Comparison of ENCODE assay signal across 17 cellular contexts in the genomic region with DNA sequence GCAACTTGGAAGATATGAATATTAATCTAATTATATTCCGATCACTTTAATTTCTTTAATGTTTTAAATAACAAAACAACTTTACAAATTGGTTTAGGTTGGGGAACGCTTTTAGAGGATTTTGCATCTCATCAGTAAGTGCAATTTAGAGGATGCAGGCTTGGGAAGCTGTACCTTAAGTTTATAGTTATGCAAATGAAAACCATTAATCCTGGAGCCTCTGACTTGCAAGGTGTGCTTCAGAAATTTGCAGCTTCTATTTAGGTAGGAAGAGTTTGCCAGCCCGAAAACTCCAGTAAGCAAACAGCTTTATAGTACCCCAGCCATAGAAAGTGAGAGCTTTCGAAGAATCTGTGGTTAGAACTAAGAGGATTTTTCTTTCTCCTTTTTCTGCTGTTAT.
DNase-seq lines count a peak whose midpoint lies in the region; ATAC-seq and TF ChIP-seq lines count a peak whose summit lies in the region.
"Had no signal": no experiment of that assay in that cellular context is flagged by ENCODE, and none has a peak within 500 bp of the region (broad histone marks: within the 10 kb centered on the region; RNA-seq: fewer than 3 reads in every experiment).

No MANE protein-coding gene starts in this region.

- TF ChIP-seq CTCF in GM23338 (conservative IDR thresholded peaks at IDR 0.05; ENCODE audit: low read depth in 2 of 2) (no peak), WTC11 (IDR thresholded peaks at IDR 0.05) (no peak), neural progenitor cell (IDR thresholded peaks at IDR 0.05) (no peak)

- peaks cover 6% of the 10 kb centered on the region; the same call in 1 of the 2 replicates for H3K9me2 ChIP-seq in GM23338 (ENCODE audit: insufficient read depth)

- H3K4me3 ChIP-seq in GM23338 = peak overlapping the region; percentile 11; the same call in 1 of the 2 replicates
- no peak overlapping the region for H3K4me3 ChIP-seq in neural progenitor cell
- H3K4me3 ChIP-seq: BLaER1, Peyer's patch had no signal

- H3K9me3 ChIP-seq in neural progenitor cell (ENCODE audit: low read depth) = no peaks in the 10 kb centered on the region
- H3K9me3 ChIP-seq: Peyer's patch had no signal

- H3K9me3 Mint-ChIP-seq in GM23338 (peaks cover 28% of the 10 kb centered on the region; the same call in 2 of the 3 replicates), WTC11 (peaks cover 22% of the 10 kb centered on the region), neural progenitor cell (peaks cover 5% of the 10 kb centered on the region)

- H3K79me2 ChIP-seq in GM23338 (replicated peaks; ENCODE audit: insufficient read depth) (no peaks in the 10 kb centered on the region), neural progenitor cell (ENCODE audit: low read depth) (no peaks in the 10 kb centered on the region)

- H3K4me2 ChIP-seq in GM23338 = peak overlapping the region; percentile 63
- H3K4me2 ChIP-seq in neural progenitor cell = peak overlapping the region; percentile 27
- H3K4me2 ChIP-seq: BLaER1, KMS-11 had no signal

- peaks cover 27% of the 10 kb centered on the region for H3K4me1 ChIP-seq in GM23338 (ENCODE audit: insufficient read depth)
- H3K4me1 ChIP-seq in neural progenitor cell = peaks cover 25% of the 10 kb centered on the region
- H3K4me1 ChIP-seq: BLaER1 had no signal

- H3K36me3 ChIP-seq in GM23338 (ENCODE audit: insufficient read depth) = no peaks in the 10 kb centered on the region
- H3K36me3 ChIP-seq in neural progenitor cell = no peaks in the 10 kb centered on the region
- H3K36me3 ChIP-seq: BLaER1, Peyer's patch had no signal

- H3F3A ChIP-seq in GM23338 (replicated peaks; ENCODE audit: low read depth) (peaks cover 8% of the 10 kb centered on the region; the same call in 1 of the 2 replicates), neural progenitor cell (ENCODE audit: low read depth) (no peaks in the 10 kb centered on the region)

- peak overlapping the region; percentile 65 for H3K27ac ChIP-seq in GM23338 (ENCODE audit: low read depth)
- no peak overlapping the region for H3K27ac ChIP-seq in neural progenitor cell
- H3K27ac ChIP-seq: BLaER1, KMS-11, Peyer's patch had no signal

- POLR2A ChIA-PET in WTC11 (lab: Charles Lee) = interaction anchor here (0.5 kb wide), 1 partner anchor 32 kb away, joined by 3 read pairs; no protein-coding TSS in a partner anchor

- H4K20me1 ChIP-seq in GM23338 (replicated peaks; ENCODE audit: insufficient read depth) (no peaks in the 10 kb centered on the region), neural progenitor cell (ENCODE audit: low read depth) (no peaks in the 10 kb centered on the region)
- H4K20me1 ChIP-seq: BLaER1 had no signal

- CTCF ChIA-PET in WTC11 (lab: Charles Lee) = interaction anchor here (0.8 to 1.6 kb wide), 7 partner anchors 9 to 548 kb away, joined by 3 to 5 read pairs (median 4); no protein-coding TSS in a partner anchor

- peak; percentile 89 for ATAC-seq in GM23338
- ATAC-seq in WTC11 = peak; percentile 80
- ATAC-seq in GM19351 (IDR thresholded peaks at IDR 0.05; ENCODE audit: unreplicated experiment) = no peak

- H3K27ac Mint-ChIP-seq in GM23338 (no peak overlapping the region), WTC11 (no peak overlapping the region), neural progenitor cell (no peak overlapping the region)
- H3K27ac Mint-ChIP-seq: CD4-positive, CD25-positive, alpha-beta regulatory T cell had no signal

- 0 out of 3 replicates have a peak overlapping the region, but pooled peaks have one; percentile 6 for H3K4me3 Mint-ChIP-seq in GM23338
- H3K4me3 Mint-ChIP-seq in WTC11 = peak overlapping the region; percentile 15; the same call in 1 of the 2 replicates
- H3K4me3 Mint-ChIP-seq in neural progenitor cell = no peak overlapping the region
- H3K4me3 Mint-ChIP-seq: CD4-positive, CD25-positive, alpha-beta regulatory T cell had no signal

- no peaks in the 10 kb centered on the region for H3K27me3 ChIP-seq in GM23338 (ENCODE audit: insufficient read depth)
- H3K27me3 ChIP-seq in neural progenitor cell = no peaks in the 10 kb centered on the region
- H3K27me3 ChIP-seq: BLaER1, Peyer's patch had no signal

- H3K9ac ChIP-seq in neural progenitor cell = no peak overlapping the region
- H3K9ac ChIP-seq: BLaER1, KMS-11 had no signal

- DNase-seq in GM23338 (ENCODE audit: low spot score) = peak; percentile 76
- no peak for DNase-seq in WTC11 (ENCODE audit: low spot score)
- peak; percentile 35 for DNase-seq in iPS DF 19.7 (ENCODE audit: low read depth, low spot score)
- no peak for DNase-seq in neural progenitor cell (ENCODE audit: low spot score)
- no peak for DNase-seq in NCI-H1930 (lab: John Stamatoyannopoulos, UW)
- DNase-seq in NCI-H82 (lab: John Stamatoyannopoulos, UW) = no peak
- DNase-seq: CD4-positive, CD25-positive, alpha-beta regulatory T cell; DMS153; IMR-90; MM.1S; NCI-H2029 treated with DMSO at 0.1 percent for 48 hours; NCI-H446 treated with DMSO at 0.1 percent for 48 hours; Peyer's patch; SHP77 treated with DMSO at 0.1 percent for 48 hours had no signal

- peaks cover 32% of the 10 kb centered on the region; the same call in 2 of the 3 replicates for H3K36me3 Mint-ChIP-seq in GM23338 (ENCODE audit: low read depth)
- H3K36me3 Mint-ChIP-seq in WTC11 = peaks cover 20% of the 10 kb centered on the region
- H3K36me3 Mint-ChIP-seq in neural progenitor cell = peaks cover 2% of the 10 kb centered on the region
- H3K36me3 Mint-ChIP-seq: CD4-positive, CD25-positive, alpha-beta regulatory T cell had no signal

- H3K27me3 Mint-ChIP-seq in GM23338 (ENCODE audit: insufficient read depth, low read depth, poor library complexity) (peaks cover 8% of the 10 kb centered on the region), WTC11 (ENCODE audit: low read depth) (peaks cover 22% of the 10 kb centered on the region), neural progenitor cell (ENCODE audit: insufficient read depth, low read depth) (no peaks in the 10 kb centered on the region)
- H3K27me3 Mint-ChIP-seq: CD4-positive, CD25-positive, alpha-beta regulatory T cell had no signal

- H3K4me1 Mint-ChIP-seq in GM23338 = peaks cover 48% of the 10 kb centered on the region
- H3K4me1 Mint-ChIP-seq in WTC11 = peaks cover 62% of the 10 kb centered on the region
- H3K4me1 Mint-ChIP-seq in neural progenitor cell = peaks cover 17% of the 10 kb centered on the region
- H3K4me1 Mint-ChIP-seq: CD4-positive, CD25-positive, alpha-beta regulatory T cell had no signal

- H2AFZ ChIP-seq in GM23338 = no peak overlapping the region
- no peak overlapping the region for H2AFZ ChIP-seq in neural progenitor cell (replicated peaks)

TF ChIP-seq in GM23338, 12 proteins besides CTCF, POLR2A, EP300 and RAD21 (continues in another document):
- TF ChIP-seq EZH2phosphoT487 (IDR thresholded peaks at IDR 0.05; ENCODE audit: unreplicated experiment) (no peak), ZNF331 (CRISPR knock-in tag; IDR thresholded peaks at IDR 0.05; ENCODE audit: low read depth) (no peak)
- TF ChIP-seq, protein P1, sequence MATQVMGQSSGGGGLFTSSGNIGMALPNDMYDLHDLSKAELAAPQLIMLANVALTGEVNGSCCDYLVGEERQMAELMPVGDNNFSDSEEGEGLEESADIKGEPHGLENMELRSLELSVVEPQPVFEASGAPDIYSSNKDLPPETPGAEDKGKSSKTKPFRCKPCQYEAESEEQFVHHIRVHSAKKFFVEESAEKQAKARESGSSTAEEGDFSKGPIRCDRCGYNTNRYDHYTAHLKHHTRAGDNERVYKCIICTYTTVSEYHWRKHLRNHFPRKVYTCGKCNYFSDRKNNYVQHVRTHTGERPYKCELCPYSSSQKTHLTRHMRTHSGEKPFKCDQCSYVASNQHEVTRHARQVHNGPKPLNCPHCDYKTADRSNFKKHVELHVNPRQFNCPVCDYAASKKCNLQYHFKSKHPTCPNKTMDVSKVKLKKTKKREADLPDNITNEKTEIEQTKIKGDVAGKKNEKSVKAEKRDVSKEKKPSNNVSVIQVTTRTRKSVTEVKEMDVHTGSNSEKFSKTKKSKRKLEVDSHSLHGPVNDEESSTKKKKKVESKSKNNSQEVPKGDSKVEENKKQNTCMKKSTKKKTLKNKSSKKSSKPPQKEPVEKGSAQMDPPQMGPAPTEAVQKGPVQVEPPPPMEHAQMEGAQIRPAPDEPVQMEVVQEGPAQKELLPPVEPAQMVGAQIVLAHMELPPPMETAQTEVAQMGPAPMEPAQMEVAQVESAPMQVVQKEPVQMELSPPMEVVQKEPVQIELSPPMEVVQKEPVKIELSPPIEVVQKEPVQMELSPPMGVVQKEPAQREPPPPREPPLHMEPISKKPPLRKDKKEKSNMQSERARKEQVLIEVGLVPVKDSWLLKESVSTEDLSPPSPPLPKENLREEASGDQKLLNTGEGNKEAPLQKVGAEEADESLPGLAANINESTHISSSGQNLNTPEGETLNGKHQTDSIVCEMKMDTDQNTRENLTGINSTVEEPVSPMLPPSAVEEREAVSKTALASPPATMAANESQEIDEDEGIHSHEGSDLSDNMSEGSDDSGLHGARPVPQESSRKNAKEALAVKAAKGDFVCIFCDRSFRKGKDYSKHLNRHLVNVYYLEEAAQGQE (IDR thresholded peaks at IDR 0.05; ENCODE audit: unreplicated experiment) = no peak

TF ChIP-seq in WTC11, 78 proteins besides CTCF, POLR2A, EP300 and RAD21 (continues in another document):
- no peak for TF ChIP-seq ZNF232 (CRISPR knock-in tag; IDR thresholded peaks at IDR 0.05)
- TF ChIP-seq SMAD3 (CRISPR knock-in tag; IDR thresholded peaks at IDR 0.05; ENCODE audit: borderline replicate concordance) = no peak
- no peak for TF ChIP-seq NFE2L1 (CRISPR knock-in tag; IDR thresholded peaks at IDR 0.05)
- TF ChIP-seq FOXP1 (CRISPR knock-in tag; IDR thresholded peaks at IDR 0.05; ENCODE audit: borderline replicate concordance) = no peak
- TF ChIP-seq TEAD1 (CRISPR knock-in tag; IDR thresholded peaks at IDR 0.05) = no peak
- TF ChIP-seq SP1 (CRISPR knock-in tag; conservative IDR thresholded peaks at IDR 0.05) = no peak
- TF ChIP-seq JAZF1 (CRISPR knock-in tag; IDR thresholded peaks at IDR 0.05) = no peak
- TF ChIP-seq, protein P2, sequence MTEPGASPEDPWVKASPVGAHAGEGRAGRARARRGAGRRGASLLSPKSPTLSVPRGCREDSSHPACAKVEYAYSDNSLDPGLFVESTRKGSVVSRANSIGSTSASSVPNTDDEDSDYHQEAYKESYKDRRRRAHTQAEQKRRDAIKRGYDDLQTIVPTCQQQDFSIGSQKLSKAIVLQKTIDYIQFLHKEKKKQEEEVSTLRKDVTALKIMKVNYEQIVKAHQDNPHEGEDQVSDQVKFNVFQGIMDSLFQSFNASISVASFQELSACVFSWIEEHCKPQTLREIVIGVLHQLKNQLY (CRISPR knock-in tag; IDR thresholded peaks at IDR 0.05) = no peak

Comparison
In these comparisons a context has a peak if more than half of its experiments do, and no peak if none do; other contexts are left out.
1. DNase-seq: peak in GM23338 (single experiment) and iPS DF 19.7 (single experiment); none in WTC11 (single experiment), neural progenitor cell (single experiment), NCI-H1930 (0 of 2) and NCI-H82 (single experiment).